Comparison of ENCODE assay signal across 38 cellular contexts in genomic region chr22:16975155-16975885, GRCh38. TPM values are rescaled to one million over a fixed set of nuclear protein-coding genes. Genes with fewer than 3 reads are reported as not detected.
"Had no signal": no experiment of that assay in that cellular context is flagged by ENCODE, and none has a peak within 500 bp of the region (broad histone marks: within the 10 kb centered on the region; RNA-seq: fewer than 3 reads in every experiment).

No MANE protein-coding gene starts in this region.

- H3K27me3 ChIP-seq: body of pancreas, colonic mucosa, right atrium auricular region, upper lobe of right lung had no signal

- H3K4me1 ChIP-seq: adrenal gland, body of pancreas, colonic mucosa, left lung, parathyroid adenoma, right atrium auricular region, upper lobe of right lung had no signal

- ATAC-seq: body of pancreas; left lung; stimulated activated memory B cell treated with anti-CD40 and anti-IgM and Interleukin-4, amounts not matched to agents 10 μg/mL and 1 μg/mL and 100 μg/mL, for 72 hours; stimulated activated naive CD8-positive, alpha-beta T cell treated with anti-CD3 and anti-CD28 coated beads, Interleukin-15, amount 100 ng/mL, for 72 hours; upper lobe of right lung had no signal

- H3K9ac ChIP-seq: parathyroid adenoma had no signal

- H3K9me3 Mint-ChIP-seq: activated naive CD8-positive, alpha-beta T cell treated with anti-CD3 and anti-CD28 coated beads for 36 hours; activated T-helper 1 cell treated with anti-CD3 and anti-CD28 coated beads, Interleukin-12 subunit alpha, Interleukin-12 subunit beta, Interleukin-2, Interleukin-4 antibody, amounts not matched to agents 30 ng/mL and 10 ng/mL and 1 ng/mL, durations not matched to agents 14 hours and 24 hours and 36 hours; stimulated activated memory B cell treated with anti-CD40 and anti-IgM and Interleukin-4, amounts not matched to agents 10 μg/mL and 1 μg/mL and 100 μg/mL, for 72 hours; stimulated activated naive CD8-positive, alpha-beta T cell treated with anti-CD3 and anti-CD28 coated beads, Interleukin-15, amount 100 ng/mL, for 72 hours had no signal

- H3K27ac ChIP-seq: adrenal gland, body of pancreas, colonic mucosa, dorsolateral prefrontal cortex, left lung, parathyroid adenoma, right atrium auricular region, upper lobe of right lung had no signal

- FAIRE-seq: endothelial cell of umbilical vein had no signal

- H2AFZ ChIP-seq: parathyroid adenoma had no signal

- H3K4me1 Mint-ChIP-seq: mesothelial cell of epicardium; naive B cell; stimulated activated memory B cell treated with anti-CD40 and anti-IgM and Interleukin-4, amounts not matched to agents 10 μg/mL and 1 μg/mL and 100 μg/mL, for 72 hours had no signal

- H3K4me2 ChIP-seq: smooth muscle cell had no signal

- H3K79me2 ChIP-seq: parathyroid adenoma had no signal

- H3K36me3 Mint-ChIP-seq: mesothelial cell of epicardium; stimulated activated memory B cell treated with anti-CD40 and anti-IgM and Interleukin-4, amounts not matched to agents 10 μg/mL and 1 μg/mL and 100 μg/mL, for 72 hours had no signal

- H3K4me3 Mint-ChIP-seq: activated naive CD4-positive, alpha-beta T cell treated with anti-CD3 and anti-CD28 coated beads for 36 hours; activated naive CD8-positive, alpha-beta T cell treated with anti-CD3 and anti-CD28 coated beads for 36 hours; activated T-helper 1 cell treated with anti-CD3 and anti-CD28 coated beads, Interleukin-12 subunit alpha, Interleukin-12 subunit beta, Interleukin-2, Interleukin-4 antibody, amounts not matched to agents 30 ng/mL and 10 ng/mL and 1 ng/mL, durations not matched to agents 14 hours and 24 hours and 36 hours; mesothelial cell of epicardium; naive B cell; neural crest cell; stimulated activated memory B cell treated with anti-CD40 and anti-IgM and Interleukin-4, amounts not matched to agents 10 μg/mL and 1 μg/mL and 100 μg/mL, for 72 hours; stimulated activated naive CD8-positive, alpha-beta T cell treated with anti-CD3 and anti-CD28 coated beads, Interleukin-15, amount 100 ng/mL, for 72 hours had no signal

- H3K4me3 ChIP-seq: adrenal gland, body of pancreas, colonic mucosa, dorsolateral prefrontal cortex, left lung, right atrium auricular region, smooth muscle cell, upper lobe of right lung had no signal

- H3K27ac Mint-ChIP-seq: activated naive CD4-positive, alpha-beta T cell treated with anti-CD3 and anti-CD28 coated beads for 36 hours; activated naive CD8-positive, alpha-beta T cell treated with anti-CD3 and anti-CD28 coated beads for 36 hours; activated T-helper 1 cell treated with anti-CD3 and anti-CD28 coated beads, Interleukin-12 subunit alpha, Interleukin-12 subunit beta, Interleukin-2, Interleukin-4 antibody, amounts not matched to agents 30 ng/mL and 10 ng/mL and 1 ng/mL, durations not matched to agents 14 hours and 24 hours and 36 hours; mesothelial cell of epicardium; naive B cell; stimulated activated memory B cell treated with anti-CD40 and anti-IgM and Interleukin-4, amounts not matched to agents 10 μg/mL and 1 μg/mL and 100 μg/mL, for 72 hours; stimulated activated naive CD8-positive, alpha-beta T cell treated with anti-CD3 and anti-CD28 coated beads, Interleukin-15, amount 100 ng/mL, for 72 hours had no signal

- DNase-seq: activated CD4-positive, alpha-beta T cell treated with anti-CD3 and anti-CD28 coated beads for 4 hours; activated CD4-positive, alpha-beta T cell treated with anti-CD3 and anti-CD28 coated beads, Interleukin-2, amount 50 U/mL, for 4 hours; activated CD8-positive, alpha-beta memory T cell treated with anti-CD3 and anti-CD28 coated beads, Interleukin-2, amount 50 U/mL, for 4 hours; activated effector memory CD4-positive, alpha-beta T cell treated with anti-CD3 and anti-CD28 coated beads, Interleukin-2, amount 50 U/mL, for 16 hours; activated naive CD4-positive, alpha-beta T cell treated with anti-CD3 and anti-CD28 coated beads for 36 hours; activated naive CD8-positive, alpha-beta T cell treated with anti-CD3 and anti-CD28 coated beads for 36 hours; activated T-cell treated with anti-CD3 and anti-CD28 coated beads, Interleukin-2, amount 50 U/mL, for 1 hour; adrenal gland; aorta; body of pancreas; colonic mucosa; dorsolateral prefrontal cortex; effector memory CD4-positive, alpha-beta T cell; foreskin fibroblast; head of caudate nucleus; hypothalamus; left lung; naive B cell; occipital lobe; stimulated activated CD4-positive, alpha-beta T cell treated with anti-CD3 and anti-CD28 coated beads, Interleukin-1b, Interleukin-23, amount 100 ng/mL, for 48 hours; stimulated activated CD4-positive, alpha-beta T cell treated with anti-CD3 and anti-CD28 coated beads, Interleukin-4, amount 100 ng/mL, for 4 hours; stimulated activated CD8-positive, alpha-beta memory T cell treated with anti-CD3 and anti-CD28 coated beads, Interleukin-4, amount 100 ng/mL, for 48 hours; stimulated activated naive CD8-positive, alpha-beta T cell treated with anti-CD3 and anti-CD28 coated beads, Interleukin-15, amount 100 ng/mL, for 72 hours; substantia nigra; upper lobe of right lung had no signal

- H3K36me3 ChIP-seq: adrenal gland, colonic mucosa, left lung, right atrium auricular region, upper lobe of right lung had no signal

- H3K9me3 ChIP-seq: body of pancreas, colonic mucosa, left lung, right atrium auricular region, upper lobe of right lung had no signal

RNA-seq across cellular contexts. Expression of gene GAB4, which starts 32.7 kb away (rescaled TPM):
- total RNA-seq: activated CD8-positive, alpha-beta memory T cell treated with anti-CD3 and anti-CD28 coated beads for 36 hours; activated naive CD4-positive, alpha-beta T cell treated with anti-CD3 and anti-CD28 coated beads for 36 hours; activated T-helper 1 cell treated with anti-CD3 and anti-CD28 coated beads, Interleukin-12 subunit alpha, Interleukin-12 subunit beta, Interleukin-2, Interleukin-4 antibody, amounts not matched to agents 30 ng/mL and 10 ng/mL and 1 ng/mL, durations not matched to agents 14 hours and 24 hours and 36 hours; adrenal gland; aorta; body of pancreas; colonic mucosa; endothelial cell of umbilical vein; left lung; lung microvascular endothelial cell; mesothelial cell of epicardium; neural crest cell; occipital lobe; pulmonary artery endothelial cell; right atrium auricular region; smooth muscle cell; T-helper 1 cell treated with Interleukin-12 subunit alpha and Interleukin-12 subunit beta and Interleukin-4 antibody, amounts not matched to agents 30 ng/mL and 1 ng/mL, for 36 hours; upper lobe of right lung had no signal
- polyA plus RNA-seq: aorta, endothelial cell of umbilical vein, esophagus, smooth muscle cell had no signal
